ENCODE assay signal across 9 cellular contexts in the genomic region with DNA sequence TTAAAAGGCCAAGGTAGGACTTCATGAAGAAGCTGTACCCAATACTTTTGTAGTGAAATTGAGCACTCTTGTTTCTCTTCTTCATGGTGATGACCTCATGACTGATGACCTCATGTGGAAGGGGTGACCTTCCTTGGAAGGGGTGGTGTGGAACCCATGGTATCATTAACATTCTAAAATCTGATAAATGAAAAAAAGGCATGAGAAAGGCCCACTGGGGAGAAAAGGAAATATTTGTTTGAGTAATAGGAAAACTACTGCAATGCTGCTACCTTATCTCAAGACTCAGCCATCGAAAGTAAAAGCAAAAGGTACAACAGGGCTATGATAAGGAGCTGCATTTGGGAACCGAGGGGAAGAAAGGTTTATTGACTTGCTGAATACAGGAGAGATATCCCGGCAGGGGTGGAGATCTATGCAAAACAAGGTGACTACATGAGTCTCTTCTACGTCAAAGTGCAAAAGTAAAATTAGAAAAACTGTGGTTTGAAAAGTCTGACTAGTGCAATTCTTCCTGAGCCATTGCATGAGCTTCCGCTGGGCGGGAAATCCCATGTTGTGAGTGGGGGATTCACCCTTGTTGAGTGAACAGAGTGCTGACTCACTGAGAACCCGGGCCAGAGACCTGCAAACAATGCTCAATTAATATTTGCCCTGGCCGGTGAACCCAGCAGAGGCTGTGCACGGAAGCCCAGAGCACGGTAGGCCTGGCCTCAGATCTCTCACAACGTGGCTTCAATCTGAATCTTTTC.
DNase-seq lines count a peak whose midpoint lies in the region; ATAC-seq and TF ChIP-seq lines count a peak whose summit lies in the region.
"Had no signal": no experiment of that assay in that cellular context is flagged by ENCODE, and none has a peak within 500 bp of the region (broad histone marks: within the 10 kb centered on the region; RNA-seq: fewer than 3 reads in every experiment).

No MANE protein-coding gene starts in this region.

- no peaks in the 10 kb centered on the region for H3K36me3 ChIP-seq in PC-9 (ENCODE audit: low read depth)

- H3K4me1 Mint-ChIP-seq in activated naive CD4-positive, alpha-beta T cell treated with anti-CD3 and anti-CD28 coated beads for 36 hours (ENCODE audit: low read depth), result peaks cover 30% of the 10 kb centered on the region
- H3K4me1 Mint-ChIP-seq in nephron progenitor cell, result peaks cover 21% of the 10 kb centered on the region

- POLR2A ChIA-PET in PC-9 (lab: Charles Lee; ENCODE audit: unreplicated experiment), result interaction anchor here (0.5 to 0.6 kb wide), 3 partner anchors 37 to 1666 kb away, joined by 3 to 4 read pairs (median 3); no protein-coding TSS in a partner anchor

- H3K27ac ChIP-seq in PC-9, result peak overlapping the region; percentile 50
- H3K27ac ChIP-seq: epithelial cell of prostate had no signal

- peak overlapping the region; percentile 49 for H3K4me3 Mint-ChIP-seq in activated naive CD4-positive, alpha-beta T cell treated with anti-CD3 and anti-CD28 coated beads for 36 hours
- H3K4me3 Mint-ChIP-seq in nephron progenitor cell, result no peak overlapping the region

- no peaks in the 10 kb centered on the region for H3F3A ChIP-seq in PC-9 (ENCODE audit: insufficient read depth, low read depth)

- H3K27ac Mint-ChIP-seq in activated naive CD4-positive, alpha-beta T cell treated with anti-CD3 and anti-CD28 coated beads for 36 hours, result peak overlapping the region; percentile 93
- H3K27ac Mint-ChIP-seq in nephron progenitor cell, result no peak overlapping the region

- no peaks in the 10 kb centered on the region for H3K36me3 Mint-ChIP-seq in activated naive CD4-positive, alpha-beta T cell treated with anti-CD3 and anti-CD28 coated beads for 36 hours (ENCODE audit: low read depth)
- no peaks in the 10 kb centered on the region for H3K36me3 Mint-ChIP-seq in nephron progenitor cell (ENCODE audit: low read depth)

- H3K27me3 Mint-ChIP-seq in activated naive CD4-positive, alpha-beta T cell treated with anti-CD3 and anti-CD28 coated beads for 36 hours (ENCODE audit: low read depth), result peaks cover 3% of the 10 kb centered on the region
- no peaks in the 10 kb centered on the region for H3K27me3 Mint-ChIP-seq in nephron progenitor cell (ENCODE audit: low read depth, poor library complexity)

- intact Hi-C loops in PC-9 (cut with micrococcal nuclease; ENCODE audit: unreplicated experiment), result no loop called here
- intact Hi-C loops in activated naive CD4-positive, alpha-beta T cell treated with anti-CD3 and anti-CD28 coated beads for 36 hours (cut with micrococcal nuclease), result loop anchor here (1.0 kb wide), 7 partner anchors 17 to 774 kb away; partner anchors contain the start of gene RFC3

- H3K4me1 ChIP-seq in PC-9 (replicated peaks; ENCODE audit: insufficient read depth), result no peaks in the 10 kb centered on the region

- no peaks in the 10 kb centered on the region for H3K27me3 ChIP-seq in PC-9 (ENCODE audit: insufficient read depth, low read depth)

- ATAC-seq in GM18858 (IDR thresholded peaks at IDR 0.05; ENCODE audit: unreplicated experiment) (peak; percentile 93), HG02885 (IDR thresholded peaks at IDR 0.05; ENCODE audit: poor library complexity, unreplicated experiment) (peak; percentile 95)

- no peaks in the 10 kb centered on the region for H3K9me3 Mint-ChIP-seq in activated naive CD4-positive, alpha-beta T cell treated with anti-CD3 and anti-CD28 coated beads for 36 hours
- H3K9me3 Mint-ChIP-seq in nephron progenitor cell, result peaks cover 20% of the 10 kb centered on the region

- no peaks in the 10 kb centered on the region for H3K79me2 ChIP-seq in PC-9 (ENCODE audit: low read depth)

- TF ChIP-seq CTCF in PC-9 (conservative IDR thresholded peaks at IDR 0.05) (no peak), nephron progenitor cell (IDR thresholded peaks at IDR 0.05) (no peak)

- H4K20me1 ChIP-seq in PC-9 (ENCODE audit: insufficient read depth), result no peaks in the 10 kb centered on the region

- DNase-seq in PC-9 (peak; percentile 41 to 48), iPS-NIHi7 (ENCODE audit: extremely low spot score) (peak; percentile 27), nephron progenitor cell (no peak), NCI-H2196 (lab: John Stamatoyannopoulos, UW; ENCODE audit: unreplicated experiment) (no peak)
- peak; percentile 90 for DNase-seq in activated naive CD4-positive, alpha-beta T cell treated with anti-CD3 and anti-CD28 coated beads for 36 hours
- peak; percentile 43 to 54 for DNase-seq in stimulated activated CD4-positive, alpha-beta T cell treated with anti-CD3 and anti-CD28 coated beads, Interleukin-1b, Interleukin-23, amount 100 ng/mL, for 4 hours (ENCODE audit: low read depth in 2 of 2)

- no peak overlapping the region for H3K4me3 ChIP-seq in PC-9

- peak overlapping the region; percentile 30 for H3K4me2 ChIP-seq in PC-9

- CTCF ChIA-PET in PC-9 (lab: Charles Lee), result no interaction called here
- CTCF ChIA-PET in activated naive CD4-positive, alpha-beta T cell treated with anti-CD3 and anti-CD28 coated beads for 36 hours (lab: Charles Lee), result interaction anchor here (0.9 to 1.7 kb wide), 3 partner anchors 12 to 67 kb away, joined by 3 to 4 read pairs (median 3); no protein-coding TSS in a partner anchor

- H3K9me3 ChIP-seq in PC-9 (ENCODE audit: insufficient read depth, low read depth), result no peaks in the 10 kb centered on the region

- BruUV-seq in PC-9 (replicated peaks; lab: Mats Ljungman, UMichigan), result no TSS peak

- no peaks in the 10 kb centered on the region for H3K9me2 ChIP-seq in PC-9 (ENCODE audit: insufficient read depth)

- H2AFZ ChIP-seq in PC-9, result no peak overlapping the region

Comparison
In these comparisons a context has a peak if more than half of its experiments do, and no peak if none do; other contexts are left out.
1. DNase-seq: peak in PC-9 (2 of 2), activated naive CD4-positive, alpha-beta T cell treated with anti-CD3 and anti-CD28 coated beads for 36 hours (single experiment), iPS-NIHi7 (single experiment) and stimulated activated CD4-positive, alpha-beta T cell treated with anti-CD3 and anti-CD28 coated beads, Interleukin-1b, Interleukin-23, amount 100 ng/mL, for 4 hours (2 of 2); none in nephron progenitor cell (single experiment) and NCI-H2196 (single experiment).